3 cellular contexts compared by ENCODE assay signal in genomic region chr18:75406491-75407445, GRCh38.
TF ChIP-seq lines count a peak whose summit lies in the region.

No MANE protein-coding gene starts in this region.

TF ChIP-seq in HEK293, 187 proteins besides CTCF, POLR2A, EP300 and RAD21:
- TF ChIP-seq ZNF626 (tag by site-specific recombination; IDR thresholded peaks at IDR 0.05), result no peak
- TF ChIP-seq EGR2 (tag by site-specific recombination; IDR thresholded peaks at IDR 0.05; ENCODE audit: low read depth), result 0 out of 2 replicates have a peak, but pooled peaks have one; percentile 7
- 0 out of 2 replicates have a peak, but pooled peaks have one; percentile 18 for TF ChIP-seq ZFHX2 (tag by site-specific recombination; conservative IDR thresholded peaks at IDR 0.05)

TF ChIP-seq in K562, 482 proteins besides CTCF, POLR2A, EP300 and RAD21 (continues in another document):
- TF ChIP-seq ZNF699 (CRISPR knock-in tag; IDR thresholded peaks at IDR 0.05; ENCODE audit: insufficient replicate concordance) (no peak), GABPA (tag; conservative IDR thresholded peaks at IDR 0.05; ENCODE audit: low read depth) (peak; percentile 78), SETDB1 (IDR thresholded peaks at IDR 0.05; ENCODE audit: low read length) (no peak), EHMT2 (IDR thresholded peaks at IDR 0.05) (0 out of 2 replicates have a peak, but pooled peaks have one; percentile 20), NR2C1 (IDR thresholded peaks at IDR 0.05) (peak; percentile 85), NR2C1 (tag; IDR thresholded peaks at IDR 0.05) (peak; percentile 92)
- TF ChIP-seq, protein P1, sequence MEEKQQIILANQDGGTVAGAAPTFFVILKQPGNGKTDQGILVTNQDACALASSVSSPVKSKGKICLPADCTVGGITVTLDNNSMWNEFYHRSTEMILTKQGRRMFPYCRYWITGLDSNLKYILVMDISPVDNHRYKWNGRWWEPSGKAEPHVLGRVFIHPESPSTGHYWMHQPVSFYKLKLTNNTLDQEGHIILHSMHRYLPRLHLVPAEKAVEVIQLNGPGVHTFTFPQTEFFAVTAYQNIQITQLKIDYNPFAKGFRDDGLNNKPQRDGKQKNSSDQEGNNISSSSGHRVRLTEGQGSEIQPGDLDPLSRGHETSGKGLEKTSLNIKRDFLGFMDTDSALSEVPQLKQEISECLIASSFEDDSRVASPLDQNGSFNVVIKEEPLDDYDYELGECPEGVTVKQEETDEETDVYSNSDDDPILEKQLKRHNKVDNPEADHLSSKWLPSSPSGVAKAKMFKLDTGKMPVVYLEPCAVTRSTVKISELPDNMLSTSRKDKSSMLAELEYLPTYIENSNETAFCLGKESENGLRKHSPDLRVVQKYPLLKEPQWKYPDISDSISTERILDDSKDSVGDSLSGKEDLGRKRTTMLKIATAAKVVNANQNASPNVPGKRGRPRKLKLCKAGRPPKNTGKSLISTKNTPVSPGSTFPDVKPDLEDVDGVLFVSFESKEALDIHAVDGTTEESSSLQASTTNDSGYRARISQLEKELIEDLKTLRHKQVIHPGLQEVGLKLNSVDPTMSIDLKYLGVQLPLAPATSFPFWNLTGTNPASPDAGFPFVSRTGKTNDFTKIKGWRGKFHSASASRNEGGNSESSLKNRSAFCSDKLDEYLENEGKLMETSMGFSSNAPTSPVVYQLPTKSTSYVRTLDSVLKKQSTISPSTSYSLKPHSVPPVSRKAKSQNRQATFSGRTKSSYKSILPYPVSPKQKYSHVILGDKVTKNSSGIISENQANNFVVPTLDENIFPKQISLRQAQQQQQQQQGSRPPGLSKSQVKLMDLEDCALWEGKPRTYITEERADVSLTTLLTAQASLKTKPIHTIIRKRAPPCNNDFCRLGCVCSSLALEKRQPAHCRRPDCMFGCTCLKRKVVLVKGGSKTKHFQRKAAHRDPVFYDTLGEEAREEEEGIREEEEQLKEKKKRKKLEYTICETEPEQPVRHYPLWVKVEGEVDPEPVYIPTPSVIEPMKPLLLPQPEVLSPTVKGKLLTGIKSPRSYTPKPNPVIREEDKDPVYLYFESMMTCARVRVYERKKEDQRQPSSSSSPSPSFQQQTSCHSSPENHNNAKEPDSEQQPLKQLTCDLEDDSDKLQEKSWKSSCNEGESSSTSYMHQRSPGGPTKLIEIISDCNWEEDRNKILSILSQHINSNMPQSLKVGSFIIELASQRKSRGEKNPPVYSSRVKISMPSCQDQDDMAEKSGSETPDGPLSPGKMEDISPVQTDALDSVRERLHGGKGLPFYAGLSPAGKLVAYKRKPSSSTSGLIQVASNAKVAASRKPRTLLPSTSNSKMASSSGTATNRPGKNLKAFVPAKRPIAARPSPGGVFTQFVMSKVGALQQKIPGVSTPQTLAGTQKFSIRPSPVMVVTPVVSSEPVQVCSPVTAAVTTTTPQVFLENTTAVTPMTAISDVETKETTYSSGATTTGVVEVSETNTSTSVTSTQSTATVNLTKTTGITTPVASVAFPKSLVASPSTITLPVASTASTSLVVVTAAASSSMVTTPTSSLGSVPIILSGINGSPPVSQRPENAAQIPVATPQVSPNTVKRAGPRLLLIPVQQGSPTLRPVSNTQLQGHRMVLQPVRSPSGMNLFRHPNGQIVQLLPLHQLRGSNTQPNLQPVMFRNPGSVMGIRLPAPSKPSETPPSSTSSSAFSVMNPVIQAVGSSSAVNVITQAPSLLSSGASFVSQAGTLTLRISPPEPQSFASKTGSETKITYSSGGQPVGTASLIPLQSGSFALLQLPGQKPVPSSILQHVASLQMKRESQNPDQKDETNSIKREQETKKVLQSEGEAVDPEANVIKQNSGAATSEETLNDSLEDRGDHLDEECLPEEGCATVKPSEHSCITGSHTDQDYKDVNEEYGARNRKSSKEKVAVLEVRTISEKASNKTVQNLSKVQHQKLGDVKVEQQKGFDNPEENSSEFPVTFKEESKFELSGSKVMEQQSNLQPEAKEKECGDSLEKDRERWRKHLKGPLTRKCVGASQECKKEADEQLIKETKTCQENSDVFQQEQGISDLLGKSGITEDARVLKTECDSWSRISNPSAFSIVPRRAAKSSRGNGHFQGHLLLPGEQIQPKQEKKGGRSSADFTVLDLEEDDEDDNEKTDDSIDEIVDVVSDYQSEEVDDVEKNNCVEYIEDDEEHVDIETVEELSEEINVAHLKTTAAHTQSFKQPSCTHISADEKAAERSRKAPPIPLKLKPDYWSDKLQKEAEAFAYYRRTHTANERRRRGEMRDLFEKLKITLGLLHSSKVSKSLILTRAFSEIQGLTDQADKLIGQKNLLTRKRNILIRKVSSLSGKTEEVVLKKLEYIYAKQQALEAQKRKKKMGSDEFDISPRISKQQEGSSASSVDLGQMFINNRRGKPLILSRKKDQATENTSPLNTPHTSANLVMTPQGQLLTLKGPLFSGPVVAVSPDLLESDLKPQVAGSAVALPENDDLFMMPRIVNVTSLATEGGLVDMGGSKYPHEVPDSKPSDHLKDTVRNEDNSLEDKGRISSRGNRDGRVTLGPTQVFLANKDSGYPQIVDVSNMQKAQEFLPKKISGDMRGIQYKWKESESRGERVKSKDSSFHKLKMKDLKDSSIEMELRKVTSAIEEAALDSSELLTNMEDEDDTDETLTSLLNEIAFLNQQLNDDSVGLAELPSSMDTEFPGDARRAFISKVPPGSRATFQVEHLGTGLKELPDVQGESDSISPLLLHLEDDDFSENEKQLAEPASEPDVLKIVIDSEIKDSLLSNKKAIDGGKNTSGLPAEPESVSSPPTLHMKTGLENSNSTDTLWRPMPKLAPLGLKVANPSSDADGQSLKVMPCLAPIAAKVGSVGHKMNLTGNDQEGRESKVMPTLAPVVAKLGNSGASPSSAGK (IDR thresholded peaks at IDR 0.05), result peak; percentile 27; the same call in 1 of the 2 replicates
- TF ChIP-seq, protein P2, sequence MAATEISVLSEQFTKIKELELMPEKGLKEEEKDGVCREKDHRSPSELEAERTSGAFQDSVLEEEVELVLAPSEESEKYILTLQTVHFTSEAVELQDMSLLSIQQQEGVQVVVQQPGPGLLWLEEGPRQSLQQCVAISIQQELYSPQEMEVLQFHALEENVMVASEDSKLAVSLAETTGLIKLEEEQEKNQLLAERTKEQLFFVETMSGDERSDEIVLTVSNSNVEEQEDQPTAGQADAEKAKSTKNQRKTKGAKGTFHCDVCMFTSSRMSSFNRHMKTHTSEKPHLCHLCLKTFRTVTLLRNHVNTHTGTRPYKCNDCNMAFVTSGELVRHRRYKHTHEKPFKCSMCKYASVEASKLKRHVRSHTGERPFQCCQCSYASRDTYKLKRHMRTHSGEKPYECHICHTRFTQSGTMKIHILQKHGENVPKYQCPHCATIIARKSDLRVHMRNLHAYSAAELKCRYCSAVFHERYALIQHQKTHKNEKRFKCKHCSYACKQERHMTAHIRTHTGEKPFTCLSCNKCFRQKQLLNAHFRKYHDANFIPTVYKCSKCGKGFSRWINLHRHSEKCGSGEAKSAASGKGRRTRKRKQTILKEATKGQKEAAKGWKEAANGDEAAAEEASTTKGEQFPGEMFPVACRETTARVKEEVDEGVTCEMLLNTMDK (IDR thresholded peaks at IDR 0.05; ENCODE audit: borderline replicate concordance, insufficient read depth, low read depth, low read length, poor library complexity, severe bottlenecking), result no peak

TF ChIP-seq in HepG2, 621 proteins besides CTCF, POLR2A, EP300 and RAD21:
- TF ChIP-seq AKNA (CRISPR knock-in tag; IDR thresholded peaks at IDR 0.05; ENCODE audit: borderline replicate concordance) (no peak), NR2F6 (IDR thresholded peaks at IDR 0.05) (no peak), NR2F6 (CRISPR knock-in tag; IDR thresholded peaks at IDR 0.05) (no peak), ZSCAN22 (CRISPR knock-in tag; IDR thresholded peaks at IDR 0.05) (no peak), ZNF10 (CRISPR knock-in tag; IDR thresholded peaks at IDR 0.05; ENCODE audit: borderline replicate concordance, low read depth) (no peak), ZNF768 (CRISPR knock-in tag; IDR thresholded peaks at IDR 0.05) (no peak), ZSCAN21 (CRISPR knock-in tag; IDR thresholded peaks at IDR 0.05; ENCODE audit: borderline replicate concordance) (no peak), ARNT2 (CRISPR knock-in tag; IDR thresholded peaks at IDR 0.05; ENCODE audit: low read depth) (no peak), POLR2AphosphoS2 (IDR thresholded peaks at IDR 0.05; ENCODE audit: low read depth, low read length) (no peak), ZNF264 (CRISPR knock-in tag; IDR thresholded peaks at IDR 0.05) (no peak), CBFB (CRISPR knock-in tag; IDR thresholded peaks at IDR 0.05) (no peak), THAP9 (CRISPR knock-in tag; IDR thresholded peaks at IDR 0.05; ENCODE audit: borderline replicate concordance) (no peak), NCOR1 (IDR thresholded peaks at IDR 0.05; ENCODE audit: borderline replicate concordance, low read length) (no peak)
